Comparison of ENCODE assay signal across 19 cellular contexts in genomic region chrX:68872171-68872570, GRCh38.
"Had no signal": no experiment of that assay in that cellular context is flagged by ENCODE, and none has a peak within 500 bp of the region (broad histone marks: within the 10 kb centered on the region; RNA-seq: fewer than 3 reads in every experiment).

No MANE protein-coding gene starts in this region.

- H3K27me3 ChIP-seq: right atrium auricular region, sigmoid colon, suprapubic skin had no signal

- ATAC-seq: esophagus mucosa; gastrocnemius medialis; left ventricle myocardium superior; lower lobe of right lung; natural killer cell; stimulated activated naive B cell treated with anti-CD40 and anti-IgM and Interleukin-4, amounts not matched to agents 10 μg/mL and 1 μg/mL and 100 μg/mL, for 72 hours had no signal

- H3K9me3 ChIP-seq: gastrocnemius medialis, lower lobe of right lung, prostate gland, right atrium auricular region, sigmoid colon, suprapubic skin had no signal

- DNase-seq: effector CD8-positive, alpha-beta T cell; endodermal cell; foreskin fibroblast; gastrocnemius medialis; head of caudate nucleus; left ventricle myocardium superior; lower lobe of right lung; natural killer cell; sigmoid colon; stimulated activated CD4-positive, alpha-beta T cell treated with anti-CD3 and anti-CD28 coated beads, Interleukin-15, amount 100 ng/mL, for 24 hours; stimulated activated CD4-positive, alpha-beta T cell treated with anti-CD3 and anti-CD28 coated beads, Interleukin-2, amount 100 ng/mL, for 48 hours; stimulated activated naive B cell treated with anti-CD40 and anti-IgM and Interleukin-4, amounts not matched to agents 10 μg/mL and 1 μg/mL and 100 μg/mL, for 72 hours; trophoblast cell had no signal

- H3K27ac ChIP-seq: epithelial cell of prostate, gastrocnemius medialis, lower lobe of right lung, prostate gland, right atrium auricular region, sigmoid colon, skin epidermis, suprapubic skin had no signal

- H3K36me3 ChIP-seq: gastrocnemius medialis, lower lobe of right lung, prostate gland, right atrium auricular region, sigmoid colon, suprapubic skin had no signal

- H3K4me1 ChIP-seq: lower lobe of right lung, prostate gland, right atrium auricular region, sigmoid colon, suprapubic skin had no signal

- H3K4me3 ChIP-seq: gastrocnemius medialis, lower lobe of right lung, prostate gland, right atrium auricular region, sigmoid colon, skin epidermis, suprapubic skin had no signal
